12 cellular contexts compared by ENCODE assay signal in genomic region chr6:133991096-133991593, GRCh38. TPM values are rescaled to one million over a fixed set of nuclear protein-coding genes. Genes with fewer than 3 reads are reported as not detected.
A peak's percentile ranks its signal among the peaks of the same experiment; 100 is the strongest.
DNase-seq lines count a peak whose midpoint lies in the region; ATAC-seq and TF ChIP-seq lines count a peak whose summit lies in the region.
"Had no signal": no experiment of that assay in that cellular context is flagged by ENCODE, and none has a peak within 500 bp of the region (broad histone marks: within the 10 kb centered on the region; RNA-seq: fewer than 3 reads in every experiment).

No MANE protein-coding gene starts in this region.

- H3K27me3 Mint-ChIP-seq in activated CD4-positive, alpha-beta T cell treated with anti-CD3 and anti-CD28 coated beads for 36 hours = no peaks in the 10 kb centered on the region
- no peaks in the 10 kb centered on the region for H3K27me3 Mint-ChIP-seq in activated naive CD8-positive, alpha-beta T cell treated with anti-CD3 and anti-CD28 coated beads, Interleukin-2, amount 50 U/mL, for 24 hours
- no peaks in the 10 kb centered on the region for H3K27me3 Mint-ChIP-seq in H9 (ENCODE audit: low read depth)
- H3K27me3 Mint-ChIP-seq: activated naive CD8-positive, alpha-beta T cell treated with anti-CD3 and anti-CD28 coated beads for 36 hours had no signal

- H3K79me1 ChIP-seq in H9 (ENCODE audit: insufficient read depth, low read depth, low read length, poor library complexity, severe bottlenecking) = no peaks in the 10 kb centered on the region

- H2BK15ac ChIP-seq in H9 (ENCODE audit: low read depth, low read length) = no peak overlapping the region

- no peak overlapping the region for H3K14ac ChIP-seq in H9 (ENCODE audit: insufficient read depth, low read length)

- H2AK5ac ChIP-seq in H9 (ENCODE audit: insufficient read length, low read length) = no peak overlapping the region

- no peak overlapping the region for H4K8ac ChIP-seq in H9 (replicated peaks; ENCODE audit: insufficient read length, low read depth, low read length)

- in situ Hi-C loops in Panc1 (cut with HindIII; ENCODE audit: low pct_unique_long_range_greater_than_20kb, low sequenced_read_pairs) = no loop called here

- H4K20me1 ChIP-seq in H9 (ENCODE audit: control insufficient read depth, insufficient read depth, insufficient read length) = no peaks in the 10 kb centered on the region

- ATAC-seq in activated CD4-positive, alpha-beta T cell treated with anti-CD3 and anti-CD28 coated beads for 36 hours = peak; percentile 55
- ATAC-seq in Panc1 (peak; percentile 67), GM19035 (IDR thresholded peaks at IDR 0.05; ENCODE audit: unreplicated experiment) (no peak)
- ATAC-seq in activated naive CD8-positive, alpha-beta T cell treated with anti-CD3 and anti-CD28 coated beads, Interleukin-2, amount 50 U/mL, for 24 hours = no peak

- peaks cover 12% of the 10 kb centered on the region for H3K36me3 ChIP-seq in Panc1 (ENCODE audit: control insufficient read depth, insufficient read depth, low read length)

- no peak overlapping the region for H3K4ac ChIP-seq in H9 (ENCODE audit: low read depth, low read length)

- H3K27me3 ChIP-seq in Panc1 (ENCODE audit: control insufficient read depth, insufficient read depth, low read length) = no peaks in the 10 kb centered on the region
- H3K27me3 ChIP-seq in H9 (ENCODE audit: insufficient read depth, low read length) = no peaks in the 10 kb centered on the region
- H3K27me3 ChIP-seq: BE2C, heart right ventricle had no signal

- H3K27ac ChIP-seq in Panc1 (ENCODE audit: low read length) (peak overlapping the region; percentile 50), H9 (ENCODE audit: insufficient read length, low read depth, low read length) (no peak overlapping the region)
- H3K27ac ChIP-seq: heart right ventricle had no signal

- peaks cover 8% of the 10 kb centered on the region for H3K4me1 Mint-ChIP-seq in activated CD4-positive, alpha-beta T cell treated with anti-CD3 and anti-CD28 coated beads for 36 hours
- peaks cover 10% of the 10 kb centered on the region for H3K4me1 Mint-ChIP-seq in activated naive CD8-positive, alpha-beta T cell treated with anti-CD3 and anti-CD28 coated beads, Interleukin-2, amount 50 U/mL, for 24 hours
- H3K4me1 Mint-ChIP-seq in H9 = peaks cover 14 to 15% of the 10 kb centered on the region in 2 experiments; a peak in 3 of 4 replicates

- no peak overlapping the region for H4K91ac ChIP-seq in H9 (ENCODE audit: insufficient read length, low read depth, low read length)

- H3K79me2 ChIP-seq in H9 (ENCODE audit: insufficient read depth, low read length) = no peaks in the 10 kb centered on the region

- CTCF ChIA-PET in activated CD4-positive, alpha-beta T cell treated with anti-CD3 and anti-CD28 coated beads for 36 hours (lab: Charles Lee) = interaction anchor here (0.7 to 2.2 kb wide), 9 partner anchors 9 to 120 kb away, joined by 3 to 6 read pairs (median 3); no protein-coding TSS in a partner anchor
- CTCF ChIA-PET in Panc1 (lab: Charles Lee) = no interaction called here

- H3K9ac ChIP-seq in H9 (ENCODE audit: extremely low read depth, insufficient read length, low read length) = no peak overlapping the region

- no peak overlapping the region for H2BK5ac ChIP-seq in H9 (ENCODE audit: insufficient read length, low read length)

- H3K23me2 ChIP-seq in H9 (ENCODE audit: insufficient read length, low read depth, low read length, poor library complexity, severe bottlenecking) = no peaks in the 10 kb centered on the region

- no peak overlapping the region for H2AFZ ChIP-seq in H9 (ENCODE audit: low read length)

- H3K27ac Mint-ChIP-seq in activated CD4-positive, alpha-beta T cell treated with anti-CD3 and anti-CD28 coated beads for 36 hours = no peak overlapping the region
- no peak overlapping the region for H3K27ac Mint-ChIP-seq in activated naive CD8-positive, alpha-beta T cell treated with anti-CD3 and anti-CD28 coated beads, Interleukin-2, amount 50 U/mL, for 24 hours
- no peak overlapping the region for H3K27ac Mint-ChIP-seq in H9
- H3K27ac Mint-ChIP-seq: activated naive CD8-positive, alpha-beta T cell treated with anti-CD3 and anti-CD28 coated beads for 36 hours had no signal

- no peak overlapping the region for H2BK120ac ChIP-seq in H9 (ENCODE audit: low read depth, low read length, poor library complexity, severe bottlenecking)

- no TSS peak for BruUV-seq in Panc1 (replicated peaks; lab: Mats Ljungman, UMichigan)

- H3T11ph ChIP-seq in H9 (ENCODE audit: low read length) = no peak overlapping the region

- H4K5ac ChIP-seq in H9 (ENCODE audit: insufficient read length, low read depth, low read length) = no peak overlapping the region

- no peak overlapping the region for H2BK20ac ChIP-seq in H9 (ENCODE audit: low read depth, low read length, poor library complexity, severe bottlenecking)

- no peak overlapping the region for H3K4me3 ChIP-seq in Panc1 (ENCODE audit: low read depth in 2 of 2, low read length in 2 of 2)
- H3K4me3 ChIP-seq: heart right ventricle had no signal

- no peak overlapping the region for H3K4me2 ChIP-seq in H9 (ENCODE audit: insufficient read depth, insufficient read length, low read length)

- no peak overlapping the region for H2BK12ac ChIP-seq in H9 (ENCODE audit: insufficient read length, low read depth, low read length)

- peaks cover 13% of the 10 kb centered on the region for H3K36me3 Mint-ChIP-seq in activated CD4-positive, alpha-beta T cell treated with anti-CD3 and anti-CD28 coated beads for 36 hours (ENCODE audit: low read depth)
- H3K36me3 Mint-ChIP-seq in activated naive CD8-positive, alpha-beta T cell treated with anti-CD3 and anti-CD28 coated beads, Interleukin-2, amount 50 U/mL, for 24 hours (ENCODE audit: low read depth) = peaks cover 15% of the 10 kb centered on the region
- peaks cover 0 to 9% (median 0%) of the 10 kb centered on the region in 3 experiments; a peak in 3 of 7 replicates for H3K36me3 Mint-ChIP-seq in H9 (ENCODE audit: insufficient read depth in 1 of 3, low read depth in 3 of 3)

- WGBS in H9 (ENCODE audit: extremely low coverage, insufficient read length, low lambda C conversion rate) = no CpG with 5 or more reads among the region's 2 CpGs

- TF ChIP-seq CTCF in Panc1 (IDR thresholded peaks at IDR 0.05) = no peak
- no peak for TF ChIP-seq CTCF in H9 (conservative IDR thresholded peaks at IDR 0.05)

- H3K4me1 ChIP-seq in Panc1 (ENCODE audit: control insufficient read depth, insufficient read depth, low read length) (peaks cover 8% of the 10 kb centered on the region), H9 (ENCODE audit: insufficient read depth, low read length) (peaks cover 7% of the 10 kb centered on the region)
- H3K4me1 ChIP-seq: BE2C had no signal

- DNase-seq in activated CD4-positive, alpha-beta T cell treated with anti-CD3 and anti-CD28 coated beads for 36 hours = no peak
- no peak for DNase-seq in activated CD4-positive, alpha-beta T cell treated with anti-CD3 and anti-CD28 coated beads for 4 hours
- DNase-seq in Panc1 (ENCODE audit: low read depth, low spot score) (no peak), fibroblast of peridontal ligament (ENCODE audit: extremely low read depth) (peak; percentile 96), smooth muscle cell of the brain vasculature (ENCODE audit: low read depth, low spot score) (peak; percentile 89), H9 (no peak)
- no peak for DNase-seq in activated naive CD8-positive, alpha-beta T cell treated with anti-CD3 and anti-CD28 coated beads, Interleukin-2, amount 50 U/mL, for 24 hours
- DNase-seq: activated CD4-positive, CD25-positive, alpha-beta regulatory T cell treated with anti-CD3 and anti-CD28 coated beads, Interleukin-2, amount 50 U/mL, for 72 hours; activated naive CD8-positive, alpha-beta T cell treated with anti-CD3 and anti-CD28 coated beads for 36 hours; BE2C; heart right ventricle had no signal

- no peaks in the 10 kb centered on the region for H3K9me3 Mint-ChIP-seq in activated CD4-positive, alpha-beta T cell treated with anti-CD3 and anti-CD28 coated beads for 36 hours (ENCODE audit: low read depth)
- no peaks in the 10 kb centered on the region for H3K9me3 Mint-ChIP-seq in activated naive CD8-positive, alpha-beta T cell treated with anti-CD3 and anti-CD28 coated beads, Interleukin-2, amount 50 U/mL, for 24 hours
- no peaks in the 10 kb centered on the region for H3K9me3 Mint-ChIP-seq in H9
- H3K9me3 Mint-ChIP-seq: activated naive CD8-positive, alpha-beta T cell treated with anti-CD3 and anti-CD28 coated beads for 36 hours had no signal

- H3K56ac ChIP-seq in H9 (ENCODE audit: insufficient read length, low read depth, low read length) = no peak overlapping the region

- no peak overlapping the region for H3K23ac ChIP-seq in H9 (ENCODE audit: insufficient read length, low read depth, low read length)

- no peak overlapping the region for H3K18ac ChIP-seq in H9 (ENCODE audit: insufficient read length, low read depth, low read length)

- H3K4me3 Mint-ChIP-seq in activated CD4-positive, alpha-beta T cell treated with anti-CD3 and anti-CD28 coated beads for 36 hours = no peak overlapping the region
- H3K4me3 Mint-ChIP-seq in activated naive CD8-positive, alpha-beta T cell treated with anti-CD3 and anti-CD28 coated beads, Interleukin-2, amount 50 U/mL, for 24 hours = no peak overlapping the region
- no peak overlapping the region for H3K4me3 Mint-ChIP-seq in H9
- H3K4me3 Mint-ChIP-seq: activated naive CD8-positive, alpha-beta T cell treated with anti-CD3 and anti-CD28 coated beads for 36 hours had no signal

- H3K9me3 ChIP-seq in Panc1 (ENCODE audit: control insufficient read depth, insufficient read depth, low read depth, low read length) (no peaks in the 10 kb centered on the region), H9 (ENCODE audit: control insufficient read depth, low read depth, low read length) (no peaks in the 10 kb centered on the region)
- H3K9me3 ChIP-seq: BE2C, heart right ventricle had no signal

- POLR2A ChIA-PET in activated CD4-positive, alpha-beta T cell treated with anti-CD3 and anti-CD28 coated beads for 36 hours (lab: Charles Lee) = no interaction called here
- POLR2A ChIA-PET in Panc1 (lab: Charles Lee) = interaction anchor here (0.6 kb wide), 1 partner anchor 71 kb away, joined by 11 read pairs; no protein-coding TSS in a partner anchor

- intact Hi-C loops in activated CD4-positive, alpha-beta T cell treated with anti-CD3 and anti-CD28 coated beads for 36 hours (cut with DNase I, micrococcal nuclease) = no loop called here
- intact Hi-C loops in Panc1 (cut with micrococcal nuclease; ENCODE audit: unreplicated experiment) = loop anchor here (5.0 kb wide), 1 partner anchor 76 kb away; no protein-coding TSS in a partner anchor

RNA-seq across cellular contexts. Expression of gene TBPL1, which starts 38.1 kb away (rescaled TPM):
- 10 to 100 TPM; 32.2 to 33.9 TPM for total RNA-seq in activated CD4-positive, alpha-beta T cell treated with anti-CD3 and anti-CD28 coated beads for 36 hours
- total RNA-seq in Panc1 (2021; ENCODE audit: unreplicated experiment) (39.7 TPM), H9 (2021) (49.7 and 50.0 TPM in 2 replicates)
- polyA plus RNA-seq in Panc1 (2012; ENCODE audit: insufficient read length) = 33.8 TPM

Comparison
In these comparisons a context has a peak if more than half of its experiments do, and no peak if none do; other contexts are left out.
1. ATAC-seq: peak in activated CD4-positive, alpha-beta T cell treated with anti-CD3 and anti-CD28 coated beads for 36 hours (single experiment) and Panc1 (single experiment); none in GM19035 (single experiment) and activated naive CD8-positive, alpha-beta T cell treated with anti-CD3 and anti-CD28 coated beads, Interleukin-2, amount 50 U/mL, for 24 hours (single experiment).
2. DNase-seq: peak in fibroblast of peridontal ligament (single experiment) and smooth muscle cell of the brain vasculature (single experiment); none in activated CD4-positive, alpha-beta T cell treated with anti-CD3 and anti-CD28 coated beads for 36 hours (single experiment), activated CD4-positive, alpha-beta T cell treated with anti-CD3 and anti-CD28 coated beads for 4 hours (0 of 2), Panc1 (single experiment), activated naive CD8-positive, alpha-beta T cell treated with anti-CD3 and anti-CD28 coated beads, Interleukin-2, amount 50 U/mL, for 24 hours (single experiment) and H9 (single experiment).